ENCODE assay signal across 9 cellular contexts in the genomic region with DNA sequence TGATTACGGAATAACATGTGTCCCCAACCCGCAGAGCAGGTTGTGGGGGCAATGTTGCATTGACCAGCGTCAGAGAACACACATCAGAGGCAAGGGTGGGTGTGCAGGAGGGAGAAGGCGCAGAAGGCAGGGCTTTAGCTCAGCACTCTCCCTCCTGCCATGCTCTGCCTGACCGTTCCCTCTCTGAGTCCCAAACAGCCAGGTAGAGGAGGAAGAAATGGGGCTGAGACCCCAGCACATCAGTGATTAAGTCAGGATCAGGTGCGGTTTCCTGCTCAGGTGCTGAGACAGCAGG. TPM values are rescaled to one million over a fixed set of nuclear protein-coding genes. Genes with fewer than 3 reads are reported as not detected.
DNase-seq lines count a peak whose midpoint lies in the region; ATAC-seq and TF ChIP-seq lines count a peak whose summit lies in the region.
"Had no signal": no experiment of that assay in that cellular context is flagged by ENCODE, and none has a peak within 500 bp of the region (broad histone marks: within the 10 kb centered on the region; RNA-seq: fewer than 3 reads in every experiment).

No MANE protein-coding gene starts in this region.

- H3K4me3 Mint-ChIP-seq in glutamatergic neuron (ENCODE audit: unreplicated experiment): peak overlapping the region; percentile 86

- no peaks in the 10 kb centered on the region for H3K27me3 ChIP-seq in Peyer's patch
- no peaks in the 10 kb centered on the region for H3K27me3 ChIP-seq in rectal smooth muscle tissue (ENCODE audit: control insufficient read depth, insufficient read depth, low read length)
- H3K27me3 ChIP-seq in foreskin keratinocyte: peaks cover 13% of the 10 kb centered on the region

- H3K4me1 ChIP-seq in Peyer's patch (peaks cover 0 to 25% (median 7%) of the 10 kb centered on the region in 4 donors), rectal smooth muscle tissue (ENCODE audit: control insufficient read depth, insufficient read depth, low read length) (no peaks in the 10 kb centered on the region), foreskin keratinocyte (no peaks in the 10 kb centered on the region)

- no peaks in the 10 kb centered on the region for H3K36me3 Mint-ChIP-seq in glutamatergic neuron (ENCODE audit: unreplicated experiment)

- no peak overlapping the region for H3K9ac ChIP-seq in rectal smooth muscle tissue (ENCODE audit: low read length)

- H3K27ac Mint-ChIP-seq in glutamatergic neuron (ENCODE audit: unreplicated experiment): peak overlapping the region; percentile 96

- H3K4me3 ChIP-seq in Peyer's patch: peak overlapping the region; percentile 2 to 54 (median 45)
- H3K4me3 ChIP-seq in rectal smooth muscle tissue (ENCODE audit: low read length): peak overlapping the region; percentile 46

- peak overlapping the region in 1 of 4 donors; percentile 31 for H3K27ac ChIP-seq in Peyer's patch
- no peak overlapping the region for H3K27ac ChIP-seq in rectal smooth muscle tissue (ENCODE audit: low read depth, low read length)
- no peak overlapping the region for H3K27ac ChIP-seq in foreskin keratinocyte

- peaks cover 15% of the 10 kb centered on the region for H3K4me1 Mint-ChIP-seq in glutamatergic neuron (ENCODE audit: low read depth, unreplicated experiment)

- TF ChIP-seq POLR2A in Peyer's patch (IDR thresholded peaks at IDR 0.05): no peak

- TF ChIP-seq CTCF in GM13977 (IDR thresholded peaks at IDR 0.05; ENCODE audit: extremely low read depth, insufficient read depth, missing control alignments) (peak; percentile 3), Peyer's patch (IDR thresholded peaks at IDR 0.05) (no peak), glutamatergic neuron (IDR thresholded peaks at IDR 0.05; ENCODE audit: partially characterized antibody, unreplicated experiment) (no peak), foreskin keratinocyte (conservative IDR thresholded peaks at IDR 0.05) (no peak)

- no peaks in the 10 kb centered on the region for H3K9me3 ChIP-seq in Peyer's patch

- H3K9me3 Mint-ChIP-seq in glutamatergic neuron (ENCODE audit: unreplicated experiment): peaks cover 8% of the 10 kb centered on the region

- no peak for ATAC-seq in foreskin keratinocyte

- in situ Hi-C loops in GM13977 (cut with MboI; ENCODE audit: low pct_unique_long_range_greater_than_20kb, low sequenced_read_pairs, unreplicated experiment): no loop called here

- H3K27me3 Mint-ChIP-seq in glutamatergic neuron (ENCODE audit: unreplicated experiment): peaks cover 7% of the 10 kb centered on the region

- no peak for DNase-seq in GM13977 (ENCODE audit: low spot score)
- DNase-seq in Peyer's patch: no peak
- DNase-seq in glutamatergic neuron: no peak
- no peak for DNase-seq in DMS 273 treated with DMSO at 0.1 percent for 48 hours (lab: John Stamatoyannopoulos, UW)
- DNase-seq in pons (ENCODE audit: low spot score): no peak
- no peak for DNase-seq in foreskin keratinocyte
- DNase-seq in HK-2 (ENCODE audit: unreplicated experiment): no peak
- DNase-seq: NCI-H2029 treated with DMSO at 0.1 percent for 48 hours had no signal

- H3K36me3 ChIP-seq in Peyer's patch (peaks cover 0 to 15% (median 0%) of the 10 kb centered on the region in 3 donors), rectal smooth muscle tissue (ENCODE audit: control insufficient read depth, insufficient read depth, low read length) (peaks cover 3% of the 10 kb centered on the region)

RNA-seq across cellular contexts. Expression of a gene that starts 0.4 kb away (rescaled TPM):
- 10 to 100 TPM in 1 of 4 donors, 1 to 10 TPM in 3; 6.1 to 15.7 (median 7.1) TPM for total RNA-seq in Peyer's patch
- 11.6 TPM for total RNA-seq in glutamatergic neuron (ENCODE audit: unreplicated experiment)
- total RNA-seq in foreskin keratinocyte: 0.27 and 0.35 TPM in 2 replicates
- 0.22 and 0.25 TPM in 2 replicates for polyA plus RNA-seq in foreskin keratinocyte

RNA-seq across cellular contexts. Expression of a gene that starts 25.0 kb away (rescaled TPM):
- total RNA-seq in Peyer's patch (10 to 100 TPM; 11.2 to 44.3 (median 21.3) TPM), glutamatergic neuron (ENCODE audit: unreplicated experiment) (not detected), foreskin keratinocyte (not detected in 2 replicates)
- polyA plus RNA-seq in foreskin keratinocyte: not detected in 2 replicates
